7 cellular contexts compared by ENCODE assay signal in the genomic region with DNA sequence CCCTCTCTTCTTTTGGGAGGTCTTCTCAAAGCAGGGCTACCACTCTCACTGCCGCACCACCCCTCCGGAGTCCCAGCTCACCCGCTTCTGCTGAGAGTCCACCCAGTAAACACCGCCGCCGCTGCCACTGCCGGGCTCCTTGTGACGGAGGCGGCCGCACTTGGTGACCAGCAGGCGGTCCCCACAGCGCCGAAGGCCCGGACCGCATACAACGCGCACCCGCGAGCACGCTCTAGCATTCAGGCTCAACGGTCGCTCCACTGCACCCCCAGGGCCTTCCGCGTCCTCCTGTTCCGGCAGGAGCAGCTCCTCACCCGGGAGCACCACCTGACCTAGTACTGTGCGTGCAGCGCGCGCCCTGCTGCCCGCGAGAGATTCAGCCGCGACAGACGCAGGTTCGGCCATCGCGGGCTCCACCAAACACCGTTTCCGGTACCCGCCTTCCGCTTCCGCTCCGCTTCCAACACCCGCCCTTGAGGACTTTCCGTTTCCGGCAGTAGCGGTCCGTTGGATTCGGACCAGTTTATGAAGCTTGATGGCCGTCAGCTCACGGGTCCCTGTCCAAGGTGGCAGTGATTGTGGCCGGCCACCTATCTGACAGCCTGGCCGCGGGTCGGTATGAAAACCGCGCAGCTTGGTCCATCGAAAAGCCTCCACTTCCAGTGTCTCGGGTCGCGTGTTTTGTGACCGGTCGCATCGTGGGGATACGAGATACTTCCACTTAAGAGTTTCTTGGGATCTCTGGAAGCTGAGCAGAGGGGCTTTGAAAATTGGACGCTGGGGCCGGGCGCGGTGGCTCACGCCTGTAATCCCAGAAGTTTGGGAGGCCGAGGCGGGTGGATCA. TPM values are rescaled to one million over a fixed set of nuclear protein-coding genes. Genes with fewer than 3 reads are reported as not detected.
A peak's percentile ranks its signal among the peaks of the same experiment; 100 is the strongest.
DNase-seq lines count a peak whose midpoint lies in the region; ATAC-seq, FAIRE-seq and TF ChIP-seq lines count a peak whose summit lies in the region.

A gene (minus strand): TSS at position 425 of the 844 bp plus-strand sequence. CDS start 20 bp downstream, at position 405.

- no peaks in the 10 kb centered on the region for H3K9me3 ChIP-seq in gastrocnemius medialis

- DNase-seq in GM18507 (ENCODE audit: extremely low spot score, insufficient read length, low read depth): peak; percentile 67
- peak; percentile 89 for DNase-seq in NCI-H2029 (lab: John Stamatoyannopoulos, UW)
- peak; percentile 61 for DNase-seq in T1000 (lab: John Stamatoyannopoulos, UW)
- peak; percentile 91 for DNase-seq in astrocyte of the spinal cord (ENCODE audit: low read depth, low spot score)
- peak; percentile 74 for DNase-seq in iPS DF 19.7 (ENCODE audit: low read depth, low spot score)
- peak; percentile 84 to 85 for DNase-seq in gastrocnemius medialis

- peaks cover 0 to 11% (median 0%) of the 10 kb centered on the region in 3 donors for H3K27me3 ChIP-seq in gastrocnemius medialis

- H3K27ac ChIP-seq in gastrocnemius medialis: peak within 1 kb of the TSS; percentile 77 to 89 (median 81)

- H3K36me3 ChIP-seq in gastrocnemius medialis: peaks cover 0 to 40% of the 10 kb centered on the region in 2 donors

- intact Hi-C loops in gastrocnemius medialis (cut with DNase I; ENCODE audit: low total_unique reads): loop anchor here (1.0 to 10.0 kb wide), 3 partner anchors 15 to 210 kb away; a partner anchor contains a TSS

- in situ Hi-C loops in astrocyte of the spinal cord (cut with HindIII; ENCODE audit: low sequenced_read_pairs): no loop called here
- in situ Hi-C loops in gastrocnemius medialis (cut with MboI; ENCODE audit: low sequenced_read_pairs in 4 of 4): loop anchor here (10.0 to 25.0 kb wide), 4 partner anchors 102 to 200 kb away; a partner anchor contains a TSS

- peak; percentile 97 for FAIRE-seq in GM18507 (lab: Jason Lieb, UNC)

- H3K4me3 ChIP-seq in astrocyte of the spinal cord (ENCODE audit: low read depth, low read length) (peak within 1 kb of the TSS; percentile 87), gastrocnemius medialis (peak within 1 kb of the TSS; percentile 87 to 95 (median 94))

- TF ChIP-seq CTCF in astrocyte of the spinal cord (IDR thresholded peaks at IDR 0.05; ENCODE audit: low read depth, low read length): no peak
- peak in 1 of 5 experiments; percentile 15 for TF ChIP-seq CTCF in gastrocnemius medialis (IDR thresholded peaks at IDR 0.05 in 4 of 5, conservative IDR thresholded peaks at IDR 0.05 in 1 of 5)

- peaks cover 15% of the 10 kb centered on the region in 2 donors for H3K4me1 ChIP-seq in gastrocnemius medialis

- TF ChIP-seq POLR2A in gastrocnemius medialis (IDR thresholded peaks at IDR 0.05): peak; percentile 13 to 63

- ATAC-seq in HG02973 (IDR thresholded peaks at IDR 0.05; ENCODE audit: unreplicated experiment) (peak; percentile 87), gastrocnemius medialis (peak; percentile 99)

RNA-seq across cellular contexts. Expression of the gene that starts here (rescaled TPM):
- 10 to 100 TPM; 15.6 to 46.7 (median 17.8) TPM for total RNA-seq in gastrocnemius medialis

Comparison
In these comparisons a context has a peak if more than half of its experiments do, and no peak if none do; other contexts are left out.
1. Peak in every context shown above with its lines: DNase-seq, ATAC-seq, H3K4me3 ChIP-seq and H3K27ac ChIP-seq.